30 cellular contexts compared by ENCODE assay signal in the genomic region with DNA sequence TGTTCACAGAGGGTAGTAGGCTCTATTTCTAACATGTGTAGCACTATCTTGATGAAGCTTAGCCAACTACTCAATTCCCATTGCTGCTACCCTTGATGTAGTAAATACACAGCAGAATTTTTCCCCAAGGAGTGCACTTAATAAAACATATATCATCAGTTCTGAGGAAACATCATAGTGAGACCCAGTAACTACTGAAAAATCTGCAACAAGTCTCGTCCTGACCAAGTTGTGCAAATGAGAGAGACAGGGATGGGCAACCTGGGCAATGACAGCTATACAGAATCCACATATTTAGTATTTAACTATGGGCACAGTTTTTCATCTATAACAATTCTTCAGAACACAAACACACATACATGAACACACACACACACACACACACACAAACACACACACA.
"Had no signal": no experiment of that assay in that cellular context is flagged by ENCODE, and none has a peak within 500 bp of the region (broad histone marks: within the 10 kb centered on the region; RNA-seq: fewer than 3 reads in every experiment).

No MANE protein-coding gene starts in this region.

- H3K9me3 ChIP-seq: colonic mucosa, esophagus muscularis mucosa, esophagus squamous epithelium, gastrocnemius medialis, gastroesophageal sphincter had no signal

- ATAC-seq: effector memory CD8-positive, alpha-beta T cell; esophagus mucosa; foreskin keratinocyte; gastrocnemius medialis; gastroesophageal sphincter; heart left ventricle; heart right ventricle had no signal

- H3K27me3 Mint-ChIP-seq: dendritic cell treated with granulocyte-macrophage colony-stimulating factor and Interleukin-4, amounts not matched to agents 40 ng/mL and 50 ng/mL, for 4 days; effector memory CD8-positive, alpha-beta T cell had no signal

- H3K79me2 ChIP-seq: hepatocyte had no signal

- H3K4me2 ChIP-seq: hepatocyte had no signal

- H3K4me3 ChIP-seq: colonic mucosa, coronary artery, dorsolateral prefrontal cortex, esophagus muscularis mucosa, esophagus squamous epithelium, gastrocnemius medialis, gastroesophageal sphincter, heart left ventricle, heart right ventricle, hepatocyte had no signal

- H2AFZ ChIP-seq: hepatocyte had no signal

- H3K27ac ChIP-seq: colonic mucosa, coronary artery, dorsolateral prefrontal cortex, epithelial cell of prostate, esophagus muscularis mucosa, esophagus squamous epithelium, foreskin keratinocyte, gastrocnemius medialis, gastroesophageal sphincter, heart left ventricle, heart right ventricle, hepatocyte had no signal

- FAIRE-seq: colon, endometrium, endothelial cell of umbilical vein, frontal cortex had no signal

- H3K36me3 ChIP-seq: colonic mucosa, esophagus muscularis mucosa, esophagus squamous epithelium, gastrocnemius medialis, gastroesophageal sphincter, heart left ventricle, heart right ventricle had no signal

- H3K4me1 ChIP-seq: colonic mucosa, esophagus muscularis mucosa, esophagus squamous epithelium, foreskin keratinocyte, gastrocnemius medialis, gastroesophageal sphincter, heart left ventricle, heart right ventricle had no signal

- H3K27ac Mint-ChIP-seq: dendritic cell treated with granulocyte-macrophage colony-stimulating factor and Interleukin-4, amounts not matched to agents 40 ng/mL and 50 ng/mL, for 4 days; effector memory CD8-positive, alpha-beta T cell; endodermal cell had no signal

- H3K4me3 Mint-ChIP-seq: dendritic cell treated with granulocyte-macrophage colony-stimulating factor and Interleukin-4, amounts not matched to agents 40 ng/mL and 50 ng/mL, for 4 days; effector memory CD8-positive, alpha-beta T cell; endodermal cell had no signal

- DNase-seq: colonic mucosa; cortex of kidney; dermis blood vessel endothelial cell; dorsolateral prefrontal cortex; effector CD4-positive, alpha-beta T cell; effector CD8-positive, alpha-beta T cell; effector memory CD4-positive, alpha-beta T cell; effector memory CD8-positive, alpha-beta T cell; endodermal cell; erythroblast; esophagus squamous epithelium; foreskin fibroblast; foreskin melanocyte; gastrocnemius medialis; glutamatergic neuron; head of caudate nucleus; heart left ventricle; heart right ventricle had no signal

- H3K27me3 ChIP-seq: colonic mucosa, dorsolateral prefrontal cortex, esophagus muscularis mucosa, esophagus squamous epithelium, foreskin keratinocyte, gastrocnemius medialis, gastroesophageal sphincter, heart left ventricle, heart right ventricle, hepatocyte had no signal
